16 cellular contexts compared by ENCODE assay signal in genomic region chr7:3432916-3433315, GRCh38.
"Had no signal": no experiment of that assay in that cellular context is flagged by ENCODE, and none has a peak within 500 bp of the region (broad histone marks: within the 10 kb centered on the region; RNA-seq: fewer than 3 reads in every experiment).

No MANE protein-coding gene starts in this region.

- H3K4me3 ChIP-seq: right atrium auricular region, stomach, thoracic aorta had no signal

- DNase-seq: activated CD4-positive, alpha-beta T cell treated with anti-CD3 and anti-CD28 coated beads, Interleukin-2, amount 10 ng/mL, durations not matched to agents 7 days and 5 days; activated CD8-positive, alpha-beta memory T cell treated with anti-CD3 and anti-CD28 coated beads for 24 hours; activated naive CD8-positive, alpha-beta T cell treated with anti-CD3 and anti-CD28 coated beads for 36 hours; anterior cingulate cortex; cerebellar nuclear complex; effector memory CD4-positive, alpha-beta T cell; nucleus accumbens; stomach; T-cell; T-helper 9 cell had no signal

- H3K9me3 ChIP-seq: right atrium auricular region, stomach, thoracic aorta had no signal

- H3K27ac Mint-ChIP-seq: activated CD4-positive, alpha-beta T cell treated with anti-CD3 and anti-CD28 coated beads, Interleukin-2, amount 10 ng/mL, durations not matched to agents 7 days and 5 days; activated naive CD8-positive, alpha-beta T cell treated with anti-CD3 and anti-CD28 coated beads for 36 hours; activated T-helper 1 cell treated with anti-CD3 and anti-CD28 coated beads, Interleukin-12 subunit alpha, Interleukin-12 subunit beta, Interleukin-2, Interleukin-4 antibody, amounts not matched to agents 30 ng/mL and 10 ng/mL and 1 ng/mL, durations not matched to agents 14 hours and 24 hours and 36 hours; dendritic cell treated with granulocyte-macrophage colony-stimulating factor and Interleukin-4, amounts not matched to agents 40 ng/mL and 50 ng/mL, for 4 days; nephron; progenitor cell of endocrine pancreas; T-cell had no signal

- H3K27ac ChIP-seq: right atrium auricular region, stomach, thoracic aorta had no signal

- H3K4me3 Mint-ChIP-seq: activated CD4-positive, alpha-beta T cell treated with anti-CD3 and anti-CD28 coated beads, Interleukin-2, amount 10 ng/mL, durations not matched to agents 7 days and 5 days; activated naive CD8-positive, alpha-beta T cell treated with anti-CD3 and anti-CD28 coated beads for 36 hours; activated T-helper 1 cell treated with anti-CD3 and anti-CD28 coated beads, Interleukin-12 subunit alpha, Interleukin-12 subunit beta, Interleukin-2, Interleukin-4 antibody, amounts not matched to agents 30 ng/mL and 10 ng/mL and 1 ng/mL, durations not matched to agents 14 hours and 24 hours and 36 hours; dendritic cell treated with granulocyte-macrophage colony-stimulating factor and Interleukin-4, amounts not matched to agents 40 ng/mL and 50 ng/mL, for 4 days; nephron; T-cell had no signal

- ATAC-seq: T-cell had no signal

- H3K4me1 ChIP-seq: right atrium auricular region, stomach had no signal

- H3K9me3 Mint-ChIP-seq: activated CD4-positive, alpha-beta T cell treated with anti-CD3 and anti-CD28 coated beads, Interleukin-2, amount 10 ng/mL, durations not matched to agents 7 days and 5 days; activated naive CD8-positive, alpha-beta T cell treated with anti-CD3 and anti-CD28 coated beads for 36 hours; activated T-helper 1 cell treated with anti-CD3 and anti-CD28 coated beads, Interleukin-12 subunit alpha, Interleukin-12 subunit beta, Interleukin-2, Interleukin-4 antibody, amounts not matched to agents 30 ng/mL and 10 ng/mL and 1 ng/mL, durations not matched to agents 14 hours and 24 hours and 36 hours; dendritic cell treated with granulocyte-macrophage colony-stimulating factor and Interleukin-4, amounts not matched to agents 40 ng/mL and 50 ng/mL, for 4 days; nephron; T-cell had no signal

- H3K4me1 Mint-ChIP-seq: activated CD4-positive, alpha-beta T cell treated with anti-CD3 and anti-CD28 coated beads, Interleukin-2, amount 10 ng/mL, durations not matched to agents 7 days and 5 days; activated naive CD8-positive, alpha-beta T cell treated with anti-CD3 and anti-CD28 coated beads for 36 hours; T-cell had no signal

- H3K27me3 Mint-ChIP-seq: activated naive CD8-positive, alpha-beta T cell treated with anti-CD3 and anti-CD28 coated beads for 36 hours; dendritic cell treated with granulocyte-macrophage colony-stimulating factor and Interleukin-4, amounts not matched to agents 40 ng/mL and 50 ng/mL, for 4 days; progenitor cell of endocrine pancreas; T-cell had no signal

- H3K36me3 Mint-ChIP-seq: activated naive CD8-positive, alpha-beta T cell treated with anti-CD3 and anti-CD28 coated beads for 36 hours; T-cell had no signal

- H3K27me3 ChIP-seq: right atrium auricular region, stomach had no signal

- H3K36me3 ChIP-seq: right atrium auricular region, stomach, thoracic aorta had no signal
